Comparison of ENCODE assay signal across 9 cellular contexts in genomic region chr1:31984419-31985347, GRCh38. TPM values are rescaled to one million over a fixed set of nuclear protein-coding genes. Genes with fewer than 3 reads are reported as not detected.
DNase-seq lines count a peak whose midpoint lies in the region; ATAC-seq and TF ChIP-seq lines count a peak whose summit lies in the region.
"Had no signal": no experiment of that assay in that cellular context is flagged by ENCODE, and none has a peak within 500 bp of the region (broad histone marks: within the 10 kb centered on the region; RNA-seq: fewer than 3 reads in every experiment).

No MANE protein-coding gene starts in this region.

- peaks cover 21% of the 10 kb centered on the region for H3K4me1 Mint-ChIP-seq in HFFc6 (ENCODE audit: low read depth)

- TF ChIP-seq CTCF in HFFc6 (IDR thresholded peaks at IDR 0.05) (no peak), GM13977 (IDR thresholded peaks at IDR 0.05; ENCODE audit: extremely low read depth, insufficient read depth, missing control alignments) (no peak)

- no peaks in the 10 kb centered on the region for H3K36me3 Mint-ChIP-seq in HFFc6 (ENCODE audit: low read depth)

- no peaks in the 10 kb centered on the region; the same call in 1 of the 2 replicates for H3K27me3 Mint-ChIP-seq in HFFc6 (ENCODE audit: insufficient read depth)

- H3K4me3 ChIP-seq in esophagus (ENCODE audit: low read depth in 1 of 2, low read length in 2 of 2) = no peak overlapping the region

- ATAC-seq in HG02610 (IDR thresholded peaks at IDR 0.05; ENCODE audit: unreplicated experiment) = no peak
- ATAC-seq: HCT116 had no signal

- H3K36me3 ChIP-seq in esophagus (ENCODE audit: control insufficient read depth in 2 of 2, insufficient read depth in 2 of 2, low read length in 1 of 2) = no peaks in the 10 kb centered on the region

- H3K4me1 ChIP-seq in esophagus (ENCODE audit: control insufficient read depth in 2 of 2, insufficient read depth in 2 of 2, low read length in 1 of 2) = no peaks in the 10 kb centered on the region

- peak; percentile 12 for DNase-seq in HFFc6
- DNase-seq in activated CD4-positive, alpha-beta T cell treated with anti-CD3 and anti-CD28 coated beads, Interleukin-2, amount 50 U/mL, for 4 hours = peak; percentile 33 to 38
- DNase-seq in stimulated activated CD4-positive, alpha-beta T cell treated with anti-CD3 and anti-CD28 coated beads, Interleukin-4, amount 100 ng/mL, for 24 hours = peak; percentile 45
- no peak for DNase-seq in GM13977 (ENCODE audit: low spot score)
- no peak for DNase-seq in NCI-H128 (lab: John Stamatoyannopoulos, UW; ENCODE audit: unreplicated experiment)
- DNase-seq in G401 (ENCODE audit: low spot score) = no peak

- peak overlapping the region; percentile 73 for H3K27ac Mint-ChIP-seq in HFFc6

- no peaks in the 10 kb centered on the region for H3K9me3 Mint-ChIP-seq in HFFc6

- peak overlapping the region; percentile 30 to 60 for H3K27ac ChIP-seq in esophagus (ENCODE audit: low read depth in 2 of 2, low read length in 1 of 2)

- H3K4me3 Mint-ChIP-seq in HFFc6 = no peak overlapping the region

- H3K27me3 ChIP-seq in esophagus (ENCODE audit: control insufficient read depth in 1 of 2, insufficient read depth in 2 of 2, low read length in 2 of 2) = no peaks in the 10 kb centered on the region

- 71 to 78% methylated on average over 5 to 6 of the region's 6 CpGs for WGBS in esophagus, 2 donors

- H3K9me3 ChIP-seq in esophagus (ENCODE audit: control insufficient read depth in 2 of 2, insufficient read depth in 1 of 2, low read depth in 1 of 2, low read length in 1 of 2) = no peaks in the 10 kb centered on the region

- in situ Hi-C loops in GM13977 (cut with MboI; ENCODE audit: low pct_unique_long_range_greater_than_20kb, low sequenced_read_pairs, unreplicated experiment) (no loop called here), G401 (cut with HindIII; ENCODE audit: low sequenced_read_pairs) (no loop called here)

RNA-seq across cellular contexts. Expression of gene KHDRBS1, which starts 29.0 kb away (rescaled TPM):
- total RNA-seq in HFFc6 (2021; fragmentation: NEBNext Ultra II Directional; extraction: Animal tissue kit (Norgen Biotek cat#: 25700)) = 100 to 1,000 TPM; 119 to 160 (median 148) TPM
- polyA plus RNA-seq in esophagus = 10 to 100 TPM; 55.1 to 63.4 TPM
- total RNA-seq in G401 (2014; rRNA removed; shearing (Covaris generic)) = 167 and 200 TPM in 2 replicates

RNA-seq across cellular contexts. Expression of gene PTP4A2, which starts 46.5 kb away (rescaled TPM):
- total RNA-seq in HFFc6 (2021; fragmentation: NEBNext Ultra II Directional; extraction: Animal tissue kit (Norgen Biotek cat#: 25700)) = 100 to 1,000 TPM; 258 to 353 (median 305) TPM
- polyA plus RNA-seq in esophagus = 10 to 100 TPM; 40.6 to 45.5 TPM
- total RNA-seq in G401 (2014; rRNA removed; shearing (Covaris generic)) = 280 and 436 TPM in 2 replicates

Comparison
In these comparisons a context has a peak if more than half of its experiments do, and no peak if none do; other contexts are left out.
1. DNase-seq: peak in HFFc6 (single experiment), activated CD4-positive, alpha-beta T cell treated with anti-CD3 and anti-CD28 coated beads, Interleukin-2, amount 50 U/mL, for 4 hours (2 of 2) and stimulated activated CD4-positive, alpha-beta T cell treated with anti-CD3 and anti-CD28 coated beads, Interleukin-4, amount 100 ng/mL, for 24 hours (single experiment); none in GM13977 (single experiment), NCI-H128 (single experiment) and G401 (single experiment).